Comparison of ENCODE assay signal across 8 cellular contexts in genomic region chr19:34430738-34431625, GRCh38. TPM values are rescaled to one million over a fixed set of nuclear protein-coding genes. Genes with fewer than 3 reads are reported as not detected.
DNase-seq lines count a peak whose midpoint lies in the region; ATAC-seq and TF ChIP-seq lines count a peak whose summit lies in the region.

No MANE protein-coding gene starts in this region.

- no peaks in the 10 kb centered on the region for H3K27me3 Mint-ChIP-seq in stimulated activated naive CD8-positive, alpha-beta T cell treated with anti-CD3 and anti-CD28 coated beads, Interleukin-15, amount 100 ng/mL, for 72 hours

- peaks cover 77% of the 10 kb centered on the region for H3K79me2 ChIP-seq in OCI-LY7 (ENCODE audit: insufficient read depth, low read depth, low read length)

- CTCF ChIA-PET in OCI-LY7 (lab: Charles Lee; ENCODE audit: unreplicated experiment) = interaction anchor here (0.5 to 0.6 kb wide), 2 partner anchors 50 to 57 kb away, joined by 3 read pairs; no protein-coding TSS in a partner anchor

- POLR2A ChIA-PET in OCI-LY7 (lab: Charles Lee) = interaction anchor here (0.5 to 1.6 kb wide), 4 partner anchors 18 to 115 kb away, joined by 3 to 7 read pairs (median 4); no protein-coding TSS in a partner anchor

- H3K4me1 Mint-ChIP-seq in stimulated activated naive CD8-positive, alpha-beta T cell treated with anti-CD3 and anti-CD28 coated beads, Interleukin-15, amount 100 ng/mL, for 72 hours = peaks cover 36% of the 10 kb centered on the region

- no peak for TF ChIP-seq POLR2A in adrenal gland (IDR thresholded peaks at IDR 0.05)

- H3K36me3 ChIP-seq in cardiac muscle cell (peaks cover 25% of the 10 kb centered on the region), OCI-LY7 (ENCODE audit: insufficient read depth, low read length) (peaks cover 83% of the 10 kb centered on the region), adrenal gland (replicated peaks in 1 of 2) (peaks cover 0 to 27% of the 10 kb centered on the region in 2 donors)

- TF ChIP-seq CTCF in cardiac muscle cell (IDR thresholded peaks at IDR 0.05; ENCODE audit: low read depth, low read length) (peak; percentile 85), OCI-LY7 (conservative IDR thresholded peaks at IDR 0.05; ENCODE audit: low read length) (peak; percentile 89), adrenal gland (IDR thresholded peaks at IDR 0.05) (peak; percentile 29 to 59 (median 44))

- no peaks in the 10 kb centered on the region for H3K9me2 ChIP-seq in OCI-LY7 (ENCODE audit: insufficient read depth, low read length)

- no peaks in the 10 kb centered on the region for H3K9me3 Mint-ChIP-seq in stimulated activated naive CD8-positive, alpha-beta T cell treated with anti-CD3 and anti-CD28 coated beads, Interleukin-15, amount 100 ng/mL, for 72 hours

- 37 to 43% (median 37%) methylated on average over 6 of the region's 6 CpGs for WGBS in adrenal gland, 4 donors

- intact Hi-C loops in Right ventricle myocardium superior (cut with DNase I) (no loop called here), OCI-LY7 (cut with micrococcal nuclease; ENCODE audit: unreplicated experiment) (loop anchor here (10.0 kb wide), 1 partner anchor 1314 kb away; the partner anchor contains the start of genes IGFLR1, LIN37, PSENEN and U2AF1L4), adrenal gland (cut with DNase I) (no loop called here)

- peak overlapping the region; percentile 87 for H3K4me2 ChIP-seq in OCI-LY7 (ENCODE audit: low read length)

- no peak overlapping the region for H2AFZ ChIP-seq in OCI-LY7 (ENCODE audit: low read length)

- H4K20me1 ChIP-seq in OCI-LY7 (ENCODE audit: insufficient read depth, low read length) = peaks cover 38% of the 10 kb centered on the region

- peak overlapping the region in 1 of 2 donors; percentile 73 for H3K27ac Mint-ChIP-seq in stimulated activated naive CD8-positive, alpha-beta T cell treated with anti-CD3 and anti-CD28 coated beads, Interleukin-15, amount 100 ng/mL, for 72 hours

- H3K27me3 ChIP-seq in cardiac muscle cell (no peaks in the 10 kb centered on the region), adrenal gland (no peaks in the 10 kb centered on the region)

- H3K9me3 ChIP-seq in cardiac muscle cell (ENCODE audit: low read depth) (no peaks in the 10 kb centered on the region), OCI-LY7 (ENCODE audit: low read length) (no peaks in the 10 kb centered on the region), adrenal gland (replicated peaks in 1 of 3) (no peaks in the 10 kb centered on the region)

- peak; percentile 52 to 68 for DNase-seq in cardiac muscle cell (ENCODE audit: low read depth in 1 of 2, low spot score in 1 of 2)
- DNase-seq in Right ventricle myocardium superior = no peak
- peak; percentile 80 for DNase-seq in OCI-LY7 (ENCODE audit: low spot score)
- peak in 2 of 7 donors; percentile 25 to 31 for DNase-seq in adrenal gland
- DNase-seq in iris pigment epithelial cell (ENCODE audit: low read depth) = peak; percentile 62
- DNase-seq in stimulated activated naive CD8-positive, alpha-beta T cell treated with anti-CD3 and anti-CD28 coated beads, Interleukin-15, amount 100 ng/mL, for 72 hours = peak; percentile 31 to 53
- DNase-seq in ureter (ENCODE audit: low spot score) = no peak

- no TSS peak for BruUV-seq in OCI-LY7 (replicated peaks; lab: Mats Ljungman, UMichigan)

- no peak overlapping the region for H3K4me3 ChIP-seq in cardiac muscle cell
- peak overlapping the region; percentile 88 for H3K4me3 ChIP-seq in OCI-LY7 (ENCODE audit: low read depth, low read length, poor library complexity, severe bottlenecking)
- no peak overlapping the region for H3K4me3 ChIP-seq in adrenal gland

- H3K27ac ChIP-seq in cardiac muscle cell (no peak overlapping the region), OCI-LY7 (ENCODE audit: low read depth, low read length, poor library complexity, severe bottlenecking) (peak overlapping the region; percentile 30), adrenal gland (no peak overlapping the region)

- ATAC-seq in Right ventricle myocardium superior (ENCODE audit: poor library complexity) (no peak), HG03442 (IDR thresholded peaks at IDR 0.05; ENCODE audit: unreplicated experiment) (peak; percentile 37)
- ATAC-seq in stimulated activated naive CD8-positive, alpha-beta T cell treated with anti-CD3 and anti-CD28 coated beads, Interleukin-15, amount 100 ng/mL, for 72 hours = peak; percentile 63

- H3K4me3 Mint-ChIP-seq in stimulated activated naive CD8-positive, alpha-beta T cell treated with anti-CD3 and anti-CD28 coated beads, Interleukin-15, amount 100 ng/mL, for 72 hours = peak overlapping the region; percentile 34 to 95

- H3K4me1 ChIP-seq in cardiac muscle cell (ENCODE audit: low read depth) (peaks cover 14% of the 10 kb centered on the region), OCI-LY7 (ENCODE audit: insufficient read depth, low read length, poor library complexity, severe bottlenecking) (peaks cover 28% of the 10 kb centered on the region), adrenal gland (replicated peaks in 1 of 2) (peaks cover 7 to 47% of the 10 kb centered on the region in 2 donors)

RNA-seq across cellular contexts. Expression of gene UBA2, which starts 2.8 kb away (rescaled TPM):
- 118 and 121 TPM in 2 replicates for total RNA-seq in cardiac muscle cell
- 71.9 and 95.3 TPM in 2 replicates for polyA plus RNA-seq in cardiac muscle cell
- total RNA-seq in Right ventricle myocardium superior = 41.7 TPM
- 308 and 460 TPM in 2 replicates for total RNA-seq in OCI-LY7 (2014; rRNA removed; shearing (Covaris generic))
- 209 and 233 TPM in 2 replicates for total RNA-seq in OCI-LY7 (2022)
- 10 to 100 TPM; 35.0 to 81.1 (median 60.7) TPM for total RNA-seq in adrenal gland
- polyA plus RNA-seq in adrenal gland = 100 to 1,000 TPM in 1 of 3 donors, 10 to 100 TPM in 2; 32.3 to 109 (median 44.1) TPM
- total RNA-seq in ureter = 82.9 TPM

RNA-seq across cellular contexts. Expression of gene PDCD2L, which starts 26.8 kb away (rescaled TPM):
- total RNA-seq in cardiac muscle cell = 37.6 and 39.3 TPM in 2 replicates
- 14.9 and 25.5 TPM in 2 replicates for polyA plus RNA-seq in cardiac muscle cell
- 10.4 TPM for total RNA-seq in Right ventricle myocardium superior
- total RNA-seq in OCI-LY7 (2014; rRNA removed; shearing (Covaris generic)) = 22.4 and 30.0 TPM in 2 replicates
- 22.6 and 27.5 TPM in 2 replicates for total RNA-seq in OCI-LY7 (2022)
- total RNA-seq in adrenal gland = 10 to 100 TPM in 5 of 8 donors, 1 to 10 TPM in 3; 7.6 to 26.1 (median 11.2) TPM
- polyA plus RNA-seq in adrenal gland = 10 to 100 TPM; 12.7 to 13.2 (median 13.0) TPM
- total RNA-seq in ureter = 10.6 TPM

RNA-seq across cellular contexts. Expression of gene WTIP, which starts 50.6 kb away (rescaled TPM):
- total RNA-seq in cardiac muscle cell (29.2 and 29.4 TPM in 2 replicates), Right ventricle myocardium superior (20.4 TPM), OCI-LY7 (2022) (1.5 TPM in 2 replicates), adrenal gland (10 to 100 TPM in 4 of 8 donors, 1 to 10 TPM in 4; 1.2 to 15.1 (median 9.8) TPM), ureter (14.9 TPM)
- polyA plus RNA-seq in cardiac muscle cell (12.8 and 13.6 TPM in 2 replicates), adrenal gland (1 to 10 TPM; 2.2 to 3.5 (median 2.7) TPM)
- 0.67 and 1.4 TPM in 2 replicates for total RNA-seq in OCI-LY7 (2014; rRNA removed; shearing (Covaris generic))

Comparison
In these comparisons a context has a peak if more than half of its experiments do, and no peak if none do; other contexts are left out.
1. DNase-seq: peak in cardiac muscle cell (2 of 2), OCI-LY7 (single experiment), iris pigment epithelial cell (single experiment) and stimulated activated naive CD8-positive, alpha-beta T cell treated with anti-CD3 and anti-CD28 coated beads, Interleukin-15, amount 100 ng/mL, for 72 hours (2 of 2); none in Right ventricle myocardium superior (single experiment) and ureter (single experiment).
2. Peak in every context shown above with its lines, with median percentiles within 50 percentile points of each other: CTCF ChIP-seq.